24 cellular contexts compared by ENCODE assay signal in the genomic region with DNA sequence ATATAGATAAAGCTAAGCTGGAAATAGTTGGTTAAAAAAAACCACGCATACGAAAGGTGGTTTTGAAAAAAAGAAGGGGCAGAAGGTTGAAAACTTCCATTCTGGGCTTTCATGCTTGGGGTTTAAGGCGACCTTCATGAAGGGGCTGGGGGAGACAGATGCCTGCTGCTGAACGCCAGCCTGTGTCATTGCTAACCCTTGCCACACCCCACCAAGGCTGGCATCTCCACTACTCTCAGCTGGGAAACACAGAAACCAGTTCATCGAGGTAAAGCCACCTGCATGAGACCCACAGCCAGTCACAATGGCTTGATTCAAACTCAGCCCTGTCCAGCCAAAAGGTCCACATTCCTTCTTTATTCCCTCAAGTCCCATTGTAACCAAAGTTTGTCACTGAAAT.
"Had no signal": no experiment of that assay in that cellular context is flagged by ENCODE, and none has a peak within 500 bp of the region (broad histone marks: within the 10 kb centered on the region; RNA-seq: fewer than 3 reads in every experiment).

No MANE protein-coding gene starts in this region.

- ATAC-seq: naive thymus-derived CD4-positive, alpha-beta T cell; natural killer cell treated with Interleukin-12 subunit alpha and Interleukin-12 subunit beta and Interleukin-15 and Interleukin-18, amount 100 ng/mL, for 72 hours; right cardiac atrium; sciatic nerve; stimulated activated effector memory CD8-positive, alpha-beta T cell treated with anti-CD3 and anti-CD28 coated beads, Interleukin-12 subunit alpha, Interleukin-12 subunit beta, amount 100 ng/mL, for 72 hours had no signal

- DNase-seq: hypothalamus; immature natural killer cell; islet precursor cell; left ventricle myocardium inferior; mesendoderm; naive thymus-derived CD4-positive, alpha-beta T cell; ovary; right cardiac atrium; stimulated activated CD4-positive, alpha-beta T cell treated with anti-CD3 and anti-CD28 coated beads, Interleukin-12 subunit alpha, Interleukin-12 subunit beta, amount 100 ng/mL, for 4 hours; stimulated activated CD4-positive, alpha-beta T cell treated with anti-CD3 and anti-CD28 coated beads, Interleukin-15, amount 100 ng/mL, for 24 hours; stimulated activated CD4-positive, alpha-beta T cell treated with anti-CD3 and anti-CD28 coated beads, Interleukin-4, amount 100 ng/mL, for 24 hours; stimulated activated naive CD4-positive, alpha-beta T cell; substantia nigra; upper lobe of left lung had no signal

- H3K36me3 Mint-ChIP-seq: natural killer cell treated with Interleukin-12 subunit alpha and Interleukin-12 subunit beta and Interleukin-15 and Interleukin-18, amount 100 ng/mL, for 72 hours; stimulated activated effector memory CD8-positive, alpha-beta T cell treated with anti-CD3 and anti-CD28 coated beads, Interleukin-12 subunit alpha, Interleukin-12 subunit beta, amount 100 ng/mL, for 72 hours had no signal

- H3K4me3 ChIP-seq: left ventricle myocardium inferior, lung, ovary, skin epidermis, tibial nerve, upper lobe of left lung, vagina had no signal

- H3K9me3 ChIP-seq: left ventricle myocardium inferior, ovary, tibial nerve, upper lobe of left lung, vagina had no signal

- H3K27ac Mint-ChIP-seq: immature natural killer cell; mesothelial cell of epicardium; naive thymus-derived CD4-positive, alpha-beta T cell; natural killer cell treated with Interleukin-12 subunit alpha and Interleukin-12 subunit beta and Interleukin-15 and Interleukin-18, amount 100 ng/mL, for 72 hours; progenitor cell of endocrine pancreas; stimulated activated effector memory CD8-positive, alpha-beta T cell treated with anti-CD3 and anti-CD28 coated beads, Interleukin-12 subunit alpha, Interleukin-12 subunit beta, amount 100 ng/mL, for 72 hours; stimulated activated naive CD8-positive, alpha-beta T cell treated with anti-CD3 and anti-CD28 coated beads, Interleukin-15, Interleukin-2, amounts not matched to agents 100 ng/mL and 50 ng/mL, for 24 hours had no signal

- H3K27me3 ChIP-seq: ovary, tibial nerve, upper lobe of left lung, vagina had no signal

- H3K36me3 ChIP-seq: left ventricle myocardium inferior, ovary, tibial nerve, upper lobe of left lung, vagina had no signal

- H3K4me1 ChIP-seq: left ventricle myocardium inferior, tibial nerve, upper lobe of left lung, vagina had no signal

- H3K27me3 Mint-ChIP-seq: naive thymus-derived CD4-positive, alpha-beta T cell; stimulated activated naive CD8-positive, alpha-beta T cell treated with anti-CD3 and anti-CD28 coated beads, Interleukin-15, Interleukin-2, amounts not matched to agents 100 ng/mL and 50 ng/mL, for 24 hours had no signal

- H3K4me3 Mint-ChIP-seq: immature natural killer cell; mesothelial cell of epicardium; naive thymus-derived CD4-positive, alpha-beta T cell; natural killer cell treated with Interleukin-12 subunit alpha and Interleukin-12 subunit beta and Interleukin-15 and Interleukin-18, amount 100 ng/mL, for 72 hours; stimulated activated effector memory CD8-positive, alpha-beta T cell treated with anti-CD3 and anti-CD28 coated beads, Interleukin-12 subunit alpha, Interleukin-12 subunit beta, amount 100 ng/mL, for 72 hours; stimulated activated naive CD8-positive, alpha-beta T cell treated with anti-CD3 and anti-CD28 coated beads, Interleukin-15, Interleukin-2, amounts not matched to agents 100 ng/mL and 50 ng/mL, for 24 hours had no signal

- H3K4me1 Mint-ChIP-seq: immature natural killer cell; mesothelial cell of epicardium; naive thymus-derived CD4-positive, alpha-beta T cell; stimulated activated effector memory CD8-positive, alpha-beta T cell treated with anti-CD3 and anti-CD28 coated beads, Interleukin-12 subunit alpha, Interleukin-12 subunit beta, amount 100 ng/mL, for 72 hours had no signal

- H3K9me3 Mint-ChIP-seq: immature natural killer cell; natural killer cell treated with Interleukin-12 subunit alpha and Interleukin-12 subunit beta and Interleukin-15 and Interleukin-18, amount 100 ng/mL, for 72 hours; stimulated activated effector memory CD8-positive, alpha-beta T cell treated with anti-CD3 and anti-CD28 coated beads, Interleukin-12 subunit alpha, Interleukin-12 subunit beta, amount 100 ng/mL, for 72 hours; stimulated activated naive CD8-positive, alpha-beta T cell treated with anti-CD3 and anti-CD28 coated beads, Interleukin-15, Interleukin-2, amounts not matched to agents 100 ng/mL and 50 ng/mL, for 24 hours had no signal

- H3K27ac ChIP-seq: left ventricle myocardium inferior, ovary, skin epidermis, tibial nerve, upper lobe of left lung, vagina had no signal
